ENCODE assay signal across 8 cellular contexts in genomic region chr15:75042730-75043508, GRCh38. TPM values are rescaled to one million over a fixed set of nuclear protein-coding genes. Genes with fewer than 3 reads are reported as not detected.
DNase-seq lines count a peak whose midpoint lies in the region; ATAC-seq and TF ChIP-seq lines count a peak whose summit lies in the region.

No MANE protein-coding gene starts in this region.

- peak; percentile 63 for ATAC-seq in GM21723 (IDR thresholded peaks at IDR 0.05; ENCODE audit: unreplicated experiment)
- ATAC-seq in stimulated activated memory B cell treated with anti-CD40 and anti-IgM and Interleukin-4, amounts not matched to agents 10 μg/mL and 1 μg/mL and 100 μg/mL, for 72 hours, result peak; percentile 95

- H3K27me3 Mint-ChIP-seq in mesothelial cell of epicardium (ENCODE audit: low read depth), result no peaks in the 10 kb centered on the region
- no peaks in the 10 kb centered on the region for H3K27me3 Mint-ChIP-seq in stimulated activated memory B cell treated with anti-CD40 and anti-IgM and Interleukin-4, amounts not matched to agents 10 μg/mL and 1 μg/mL and 100 μg/mL, for 72 hours

- H3K4me1 Mint-ChIP-seq in mesothelial cell of epicardium, result peaks cover 31% of the 10 kb centered on the region
- H3K4me1 Mint-ChIP-seq in stimulated activated memory B cell treated with anti-CD40 and anti-IgM and Interleukin-4, amounts not matched to agents 10 μg/mL and 1 μg/mL and 100 μg/mL, for 72 hours, result peaks cover 77% of the 10 kb centered on the region

- DNase-seq in GM03348 (ENCODE audit: low spot score) (peak; percentile 24), Kasumi-1 (lab: John Stamatoyannopoulos, UW) (peak; percentile 96 to 97), ecto neural progenitor cell (ENCODE audit: low spot score) (peak; percentile 52), mesothelial cell of epicardium (ENCODE audit: low spot score in 2 of 2, unreplicated experiment in 2 of 2) (no peak), NCI-H1105 treated with DMSO at 0.1 percent for 48 hours (lab: John Stamatoyannopoulos, UW) (no peak)
- peak; percentile 62 for DNase-seq in activated CD4-positive, alpha-beta T cell treated with anti-CD3 and anti-CD28 coated beads for 48 hours

- peak overlapping the region; percentile 76 for H3K27ac Mint-ChIP-seq in mesothelial cell of epicardium
- H3K27ac Mint-ChIP-seq in stimulated activated memory B cell treated with anti-CD40 and anti-IgM and Interleukin-4, amounts not matched to agents 10 μg/mL and 1 μg/mL and 100 μg/mL, for 72 hours, result peak overlapping the region; percentile 79

- H3K36me3 Mint-ChIP-seq in mesothelial cell of epicardium, result peaks cover 8% of the 10 kb centered on the region
- peaks cover 6% of the 10 kb centered on the region for H3K36me3 Mint-ChIP-seq in stimulated activated memory B cell treated with anti-CD40 and anti-IgM and Interleukin-4, amounts not matched to agents 10 μg/mL and 1 μg/mL and 100 μg/mL, for 72 hours

- H3K4me3 Mint-ChIP-seq in mesothelial cell of epicardium, result no peak overlapping the region
- peak overlapping the region; percentile 22 for H3K4me3 Mint-ChIP-seq in stimulated activated memory B cell treated with anti-CD40 and anti-IgM and Interleukin-4, amounts not matched to agents 10 μg/mL and 1 μg/mL and 100 μg/mL, for 72 hours

- TF ChIP-seq CTCF in mesothelial cell of epicardium (IDR thresholded peaks at IDR 0.05; ENCODE audit: unreplicated experiment), result no peak

- no peaks in the 10 kb centered on the region for H3K9me3 Mint-ChIP-seq in mesothelial cell of epicardium
- H3K9me3 Mint-ChIP-seq in stimulated activated memory B cell treated with anti-CD40 and anti-IgM and Interleukin-4, amounts not matched to agents 10 μg/mL and 1 μg/mL and 100 μg/mL, for 72 hours, result no peaks in the 10 kb centered on the region

RNA-seq across cellular contexts. Expression of gene PPCDC, which starts 19.5 kb away (rescaled TPM):
- 16.0 to 18.4 TPM (median 17.2 TPM) in 3 replicates for total RNA-seq in mesothelial cell of epicardium

RNA-seq across cellular contexts. Expression of gene SCAMP5, which starts 47.6 kb away (rescaled TPM):
- 23.5 to 30.5 TPM (median 28.4 TPM) in 3 replicates for total RNA-seq in mesothelial cell of epicardium

Comparison
In these comparisons a context has a peak if more than half of its experiments do, and no peak if none do; other contexts are left out.
1. DNase-seq: peak in GM03348 (single experiment), Kasumi-1 (2 of 2), activated CD4-positive, alpha-beta T cell treated with anti-CD3 and anti-CD28 coated beads for 48 hours (single experiment) and ecto neural progenitor cell (single experiment); none in mesothelial cell of epicardium (0 of 2) and NCI-H1105 treated with DMSO at 0.1 percent for 48 hours (single experiment).